In genomic region chr14:77133718-77134338, GRCh38 we compare ENCODE assay signal across 1 cellular context.
A peak's percentile ranks its signal among the peaks of the same experiment; 100 is the strongest.
TF ChIP-seq lines count a peak whose summit lies in the region.

No MANE protein-coding gene starts in this region.

TF ChIP-seq in HepG2, 621 proteins besides CTCF, POLR2A, EP300 and RAD21 (continued from another document and continues in another):
- TF ChIP-seq ZNF407 (CRISPR knock-in tag; IDR thresholded peaks at IDR 0.05; ENCODE audit: not compliant biosample characterization) (no peak), ZNF235 (CRISPR knock-in tag; IDR thresholded peaks at IDR 0.05; ENCODE audit: borderline replicate concordance) (peak; percentile 39; the same call in 1 of the 2 replicates), ZNF33A (CRISPR knock-in tag; IDR thresholded peaks at IDR 0.05; ENCODE audit: borderline replicate concordance) (no peak), ZNF644 (CRISPR knock-in tag; IDR thresholded peaks at IDR 0.05; ENCODE audit: low read depth) (0 out of 2 replicates have a peak, but pooled peaks have one; percentile 25), REPIN1 (CRISPR knock-in tag; IDR thresholded peaks at IDR 0.05; ENCODE audit: borderline replicate concordance, low read depth) (no peak), ERF (CRISPR knock-in tag; IDR thresholded peaks at IDR 0.05) (peak; percentile 90), CEBPB (IDR thresholded peaks at IDR 0.05; ENCODE audit: borderline replicate concordance, low read depth, low read length) (no peak), NBN (conservative IDR thresholded peaks at IDR 0.05) (no peak), ZNF256 (CRISPR knock-in tag; conservative IDR thresholded peaks at IDR 0.05) (peak; percentile 76; the same call in 1 of the 2 replicates), KLF11 (CRISPR knock-in tag; IDR thresholded peaks at IDR 0.05) (peak; percentile 92), ZNF629 (CRISPR knock-in tag; conservative IDR thresholded peaks at IDR 0.05) (no peak), TEAD3 (CRISPR knock-in tag; optimal IDR thresholded peaks at IDR 0.05; ENCODE audit: borderline replicate concordance) (peak; percentile 65), ZBTB7A (CRISPR knock-in tag; IDR thresholded peaks at IDR 0.05) (no peak), RERE (CRISPR knock-in tag; IDR thresholded peaks at IDR 0.05; ENCODE audit: low read depth) (no peak), RXRA (CRISPR knock-in tag; IDR thresholded peaks at IDR 0.05) (no peak), HES4 (CRISPR knock-in tag; IDR thresholded peaks at IDR 0.05; ENCODE audit: borderline replicate concordance) (peak; percentile 96), SMAD3 (CRISPR knock-in tag; IDR thresholded peaks at IDR 0.05) (0 out of 2 replicates have a peak, but pooled peaks have one; percentile 75), SRY (CRISPR knock-in tag; IDR thresholded peaks at IDR 0.05) (0 out of 2 replicates have a peak, but pooled peaks have one; percentile 73), ZNF232 (CRISPR knock-in tag; IDR thresholded peaks at IDR 0.05; ENCODE audit: borderline replicate concordance) (peak; percentile 93; the same call in 1 of the 2 replicates), IRF2 (CRISPR knock-in tag; IDR thresholded peaks at IDR 0.05) (0 out of 2 replicates have a peak, but pooled peaks have one; percentile 45), ZNF766 (CRISPR knock-in tag; IDR thresholded peaks at IDR 0.05; ENCODE audit: borderline replicate concordance) (0 out of 2 replicates have a peak, but pooled peaks have one; percentile 51), ZNF780A (CRISPR knock-in tag; IDR thresholded peaks at IDR 0.05) (no peak), STAG1 (CRISPR knock-in tag; IDR thresholded peaks at IDR 0.05) (no peak), ZBTB25 (CRISPR knock-in tag; IDR thresholded peaks at IDR 0.05) (peak; percentile 65; the same call in 1 of the 2 replicates), BRCA1 (CRISPR knock-in tag; IDR thresholded peaks at IDR 0.05) (peak; percentile 90; the same call in 1 of the 2 replicates)
- TF ChIP-seq, protein P1, sequence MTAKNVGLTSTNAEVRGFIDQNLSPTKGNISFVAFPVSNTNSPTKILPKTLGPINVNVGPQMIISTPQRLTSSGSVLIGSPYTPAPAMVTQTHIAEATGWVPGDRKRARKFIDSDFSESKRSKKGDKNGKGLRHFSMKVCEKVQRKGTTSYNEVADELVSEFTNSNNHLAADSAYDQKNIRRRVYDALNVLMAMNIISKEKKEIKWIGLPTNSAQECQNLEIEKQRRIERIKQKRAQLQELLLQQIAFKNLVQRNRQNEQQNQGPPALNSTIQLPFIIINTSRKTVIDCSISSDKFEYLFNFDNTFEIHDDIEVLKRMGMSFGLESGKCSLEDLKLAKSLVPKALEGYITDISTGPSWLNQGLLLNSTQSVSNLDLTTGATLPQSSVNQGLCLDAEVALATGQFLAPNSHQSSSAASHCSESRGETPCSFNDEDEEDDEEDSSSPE (CRISPR knock-in tag; IDR thresholded peaks at IDR 0.05): 0 out of 2 replicates have a peak, but pooled peaks have one; percentile 25
- TF ChIP-seq, protein P2, sequence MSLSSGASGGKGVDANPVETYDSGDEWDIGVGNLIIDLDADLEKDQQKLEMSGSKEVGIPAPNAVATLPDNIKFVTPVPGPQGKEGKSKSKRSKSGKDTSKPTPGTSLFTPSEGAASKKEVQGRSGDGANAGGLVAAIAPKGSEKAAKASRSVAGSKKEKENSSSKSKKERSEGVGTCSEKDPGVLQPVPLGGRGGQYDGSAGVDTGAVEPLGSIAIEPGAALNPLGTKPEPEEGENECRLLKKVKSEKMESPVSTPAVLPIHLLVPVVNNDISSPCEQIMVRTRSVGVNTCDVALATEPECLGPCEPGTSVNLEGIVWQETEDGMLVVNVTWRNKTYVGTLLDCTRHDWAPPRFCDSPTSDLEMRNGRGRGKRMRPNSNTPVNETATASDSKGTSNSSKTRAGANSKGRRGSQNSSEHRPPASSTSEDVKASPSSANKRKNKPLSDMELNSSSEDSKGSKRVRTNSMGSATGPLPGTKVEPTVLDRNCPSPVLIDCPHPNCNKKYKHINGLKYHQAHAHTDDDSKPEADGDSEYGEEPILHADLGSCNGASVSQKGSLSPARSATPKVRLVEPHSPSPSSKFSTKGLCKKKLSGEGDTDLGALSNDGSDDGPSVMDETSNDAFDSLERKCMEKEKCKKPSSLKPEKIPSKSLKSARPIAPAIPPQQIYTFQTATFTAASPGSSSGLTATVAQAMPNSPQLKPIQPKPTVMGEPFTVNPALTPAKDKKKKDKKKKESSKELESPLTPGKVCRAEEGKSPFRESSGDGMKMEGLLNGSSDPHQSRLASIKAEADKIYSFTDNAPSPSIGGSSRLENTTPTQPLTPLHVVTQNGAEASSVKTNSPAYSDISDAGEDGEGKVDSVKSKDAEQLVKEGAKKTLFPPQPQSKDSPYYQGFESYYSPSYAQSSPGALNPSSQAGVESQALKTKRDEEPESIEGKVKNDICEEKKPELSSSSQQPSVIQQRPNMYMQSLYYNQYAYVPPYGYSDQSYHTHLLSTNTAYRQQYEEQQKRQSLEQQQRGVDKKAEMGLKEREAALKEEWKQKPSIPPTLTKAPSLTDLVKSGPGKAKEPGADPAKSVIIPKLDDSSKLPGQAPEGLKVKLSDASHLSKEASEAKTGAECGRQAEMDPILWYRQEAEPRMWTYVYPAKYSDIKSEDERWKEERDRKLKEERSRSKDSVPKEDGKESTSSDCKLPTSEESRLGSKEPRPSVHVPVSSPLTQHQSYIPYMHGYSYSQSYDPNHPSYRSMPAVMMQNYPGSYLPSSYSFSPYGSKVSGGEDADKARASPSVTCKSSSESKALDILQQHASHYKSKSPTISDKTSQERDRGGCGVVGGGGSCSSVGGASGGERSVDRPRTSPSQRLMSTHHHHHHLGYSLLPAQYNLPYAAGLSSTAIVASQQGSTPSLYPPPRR (CRISPR knock-in tag; IDR thresholded peaks at IDR 0.05; ENCODE audit: borderline replicate concordance): no peak
- TF ChIP-seq, protein P3, sequence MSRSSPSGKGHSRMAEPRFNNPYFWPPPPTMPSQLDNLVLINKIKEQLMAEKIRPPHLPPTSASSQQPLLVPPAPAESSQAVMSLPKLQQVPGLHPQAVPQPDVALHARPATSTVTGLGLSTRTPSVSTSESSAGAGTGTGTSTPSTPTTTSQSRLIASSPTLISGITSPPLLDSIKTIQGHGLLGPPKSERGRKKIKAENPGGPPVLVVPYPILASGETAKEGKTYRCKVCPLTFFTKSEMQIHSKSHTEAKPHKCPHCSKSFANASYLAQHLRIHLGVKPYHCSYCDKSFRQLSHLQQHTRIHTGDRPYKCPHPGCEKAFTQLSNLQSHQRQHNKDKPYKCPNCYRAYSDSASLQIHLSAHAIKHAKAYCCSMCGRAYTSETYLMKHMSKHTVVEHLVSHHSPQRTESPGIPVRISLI (CRISPR knock-in tag; IDR thresholded peaks at IDR 0.05; ENCODE audit: borderline replicate concordance): no peak
- TF ChIP-seq, protein P4, sequence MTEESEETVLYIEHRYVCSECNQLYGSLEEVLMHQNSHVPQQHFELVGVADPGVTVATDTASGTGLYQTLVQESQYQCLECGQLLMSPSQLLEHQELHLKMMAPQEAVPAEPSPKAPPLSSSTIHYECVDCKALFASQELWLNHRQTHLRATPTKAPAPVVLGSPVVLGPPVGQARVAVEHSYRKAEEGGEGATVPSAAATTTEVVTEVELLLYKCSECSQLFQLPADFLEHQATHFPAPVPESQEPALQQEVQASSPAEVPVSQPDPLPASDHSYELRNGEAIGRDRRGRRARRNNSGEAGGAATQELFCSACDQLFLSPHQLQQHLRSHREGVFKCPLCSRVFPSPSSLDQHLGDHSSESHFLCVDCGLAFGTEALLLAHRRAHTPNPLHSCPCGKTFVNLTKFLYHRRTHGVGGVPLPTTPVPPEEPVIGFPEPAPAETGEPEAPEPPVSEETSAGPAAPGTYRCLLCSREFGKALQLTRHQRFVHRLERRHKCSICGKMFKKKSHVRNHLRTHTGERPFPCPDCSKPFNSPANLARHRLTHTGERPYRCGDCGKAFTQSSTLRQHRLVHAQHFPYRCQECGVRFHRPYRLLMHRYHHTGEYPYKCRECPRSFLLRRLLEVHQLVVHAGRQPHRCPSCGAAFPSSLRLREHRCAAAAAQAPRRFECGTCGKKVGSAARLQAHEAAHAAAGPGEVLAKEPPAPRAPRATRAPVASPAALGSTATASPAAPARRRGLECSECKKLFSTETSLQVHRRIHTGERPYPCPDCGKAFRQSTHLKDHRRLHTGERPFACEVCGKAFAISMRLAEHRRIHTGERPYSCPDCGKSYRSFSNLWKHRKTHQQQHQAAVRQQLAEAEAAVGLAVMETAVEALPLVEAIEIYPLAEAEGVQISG (CRISPR knock-in tag; IDR thresholded peaks at IDR 0.05): peak; percentile 70
